In genomic region chr2:163737169-163737439, GRCh38 we compare ENCODE assay signal across 11 cellular contexts. TPM values are rescaled to one million over a fixed set of nuclear protein-coding genes. Genes with fewer than 3 reads are reported as not detected.
DNase-seq lines count a peak whose midpoint lies in the region; ATAC-seq and TF ChIP-seq lines count a peak whose summit lies in the region.
"Had no signal": no experiment of that assay in that cellular context is flagged by ENCODE, and none has a peak within 500 bp of the region (broad histone marks: within the 10 kb centered on the region; RNA-seq: fewer than 3 reads in every experiment).

No MANE protein-coding gene starts in this region.

- peak overlapping the region; percentile 87 for H3K4me2 ChIP-seq in fibroblast of lung (ENCODE audit: extremely low read depth, insufficient read depth, low read length)

- no peaks in the 10 kb centered on the region for H4K20me1 ChIP-seq in fibroblast of lung (ENCODE audit: control insufficient read depth, extremely low read depth, insufficient read depth, low read length)

- intact Hi-C loops in ovary (cut with DNase I), result loop anchor here in 1 of 4 donors (10.0 kb wide), 1 partner anchor 392 kb away; no protein-coding TSS in a partner anchor

- TF ChIP-seq CTCF in AG04450 (IDR thresholded peaks at IDR 0.05; ENCODE audit: low read depth, low read length) (no peak), fibroblast of lung (conservative IDR thresholded peaks at IDR 0.05 in 1 of 2, IDR thresholded peaks at IDR 0.05 in 1 of 2; ENCODE audit: low read depth in 1 of 2, low read length in 2 of 2) (no peak), ovary (IDR thresholded peaks at IDR 0.05) (no peak)

- H3K9me3 Mint-ChIP-seq in effector memory CD8-positive, alpha-beta T cell, result peaks cover 7 to 14% of the 10 kb centered on the region in 2 donors

- H3K27ac ChIP-seq in AG04450 (ENCODE audit: low read depth, low read length), result no peak overlapping the region
- H3K27ac ChIP-seq in fibroblast of lung (ENCODE audit: insufficient read depth, low read length), result no peak overlapping the region
- peak overlapping the region in 1 of 2 donors; percentile 98 for H3K27ac ChIP-seq in ovary

- 50 to 56% (median 51%) methylated on average over 6 of the region's 6 CpGs for WGBS in ovary, 3 donors

- H3K79me2 ChIP-seq in fibroblast of lung (ENCODE audit: control insufficient read depth, insufficient read depth, low read length), result peaks cover 28% of the 10 kb centered on the region

- H3K36me3 ChIP-seq in fibroblast of lung (ENCODE audit: control insufficient read depth, insufficient read depth, low read length), result no peaks in the 10 kb centered on the region
- H3K36me3 ChIP-seq in ovary, result no peaks in the 10 kb centered on the region

- DNase-seq in AG04450 (ENCODE audit: low read depth, low spot score) (no peak), fibroblast of lung (ENCODE audit: low read depth in 2 of 2) (peak in 1 of 2 donors; percentile 12), ovary (no peak), NCI-H1048 (lab: John Stamatoyannopoulos, UW) (no peak), NOMO-1 (lab: John Stamatoyannopoulos, UW; ENCODE audit: unreplicated experiment in 2 of 2) (no peak)
- DNase-seq in effector memory CD8-positive, alpha-beta T cell, result no peak
- DNase-seq: activated CD8-positive, alpha-beta T cell treated with anti-CD3 and anti-CD28 coated beads, Interleukin-2, amount 10 ng/mL, durations not matched to agents 7 days and 5 days; CD4-positive, CD25-positive, alpha-beta regulatory T cell had no signal

- peak overlapping the region; percentile 70 for H2AFZ ChIP-seq in fibroblast of lung (ENCODE audit: low read length)

- no peak overlapping the region for H3K4me3 Mint-ChIP-seq in effector memory CD8-positive, alpha-beta T cell
- H3K4me3 Mint-ChIP-seq: activated CD8-positive, alpha-beta T cell treated with anti-CD3 and anti-CD28 coated beads, Interleukin-2, amount 10 ng/mL, durations not matched to agents 7 days and 5 days; CD4-positive, CD25-positive, alpha-beta regulatory T cell had no signal

- TF ChIP-seq POLR2A in ovary (IDR thresholded peaks at IDR 0.05), result no peak

- no peak for TF ChIP-seq EP300 in ovary (IDR thresholded peaks at IDR 0.05)

- peak overlapping the region; percentile 87 for H3K9ac ChIP-seq in fibroblast of lung (ENCODE audit: insufficient read depth, low read length)

- H3K27me3 ChIP-seq in AG04450 (ENCODE audit: control insufficient read depth, insufficient read depth, low read length) (peaks cover 4% of the 10 kb centered on the region), fibroblast of lung (ENCODE audit: control insufficient read depth, insufficient read depth, low read length) (no peaks in the 10 kb centered on the region), ovary (no peaks in the 10 kb centered on the region)

- H3K4me3 ChIP-seq in AG04450 (ENCODE audit: low read depth, low read length) (peak overlapping the region; percentile 90), fibroblast of lung (replicated peaks in 1 of 4; ENCODE audit: control extremely low read depth in 1 of 4, insufficient read depth in 1 of 4, low read depth in 3 of 4, low read length in 4 of 4) (peak overlapping the region in 3 of 4 experiments; percentile 55 to 83 (median 80)), ovary (peak overlapping the region; percentile 62)

- H3K36me3 Mint-ChIP-seq in effector memory CD8-positive, alpha-beta T cell (ENCODE audit: insufficient read depth), result no peaks in the 10 kb centered on the region
- H3K36me3 Mint-ChIP-seq: CD4-positive, CD25-positive, alpha-beta regulatory T cell had no signal

- H3K4me1 Mint-ChIP-seq in effector memory CD8-positive, alpha-beta T cell (ENCODE audit: low read depth in 2 of 2), result no peaks in the 10 kb centered on the region
- H3K4me1 Mint-ChIP-seq: CD4-positive, CD25-positive, alpha-beta regulatory T cell had no signal

- CTCF ChIA-PET in AG04450 (lab: Charles Lee), result interaction anchor here (2.6 kb wide), 1 partner anchor 391 kb away, joined by 7 read pairs; no protein-coding TSS in a partner anchor

- H3K9me3 ChIP-seq in AG04450 (ENCODE audit: control insufficient read depth, insufficient read depth, low read length), result no peaks in the 10 kb centered on the region
- H3K9me3 ChIP-seq in fibroblast of lung (ENCODE audit: control insufficient read depth, insufficient read depth, low read depth, low read length), result no peaks in the 10 kb centered on the region
- no peaks in the 10 kb centered on the region for H3K9me3 ChIP-seq in ovary

- H3K27me3 Mint-ChIP-seq in effector memory CD8-positive, alpha-beta T cell, result peaks cover 6 to 10% of the 10 kb centered on the region in 2 donors

- no peak overlapping the region for H3K27ac Mint-ChIP-seq in effector memory CD8-positive, alpha-beta T cell
- H3K27ac Mint-ChIP-seq: activated CD8-positive, alpha-beta T cell treated with anti-CD3 and anti-CD28 coated beads, Interleukin-2, amount 10 ng/mL, durations not matched to agents 7 days and 5 days; CD4-positive, CD25-positive, alpha-beta regulatory T cell had no signal

- peaks cover 2% of the 10 kb centered on the region for H3K4me1 ChIP-seq in fibroblast of lung (ENCODE audit: control insufficient read depth, extremely low read depth, insufficient read depth, low read length)
- no peaks in the 10 kb centered on the region for H3K4me1 ChIP-seq in ovary (ENCODE audit: insufficient read depth)

- no peak for ATAC-seq in effector memory CD8-positive, alpha-beta T cell (replicated peaks)
- no peak for ATAC-seq in GM18519 (IDR thresholded peaks at IDR 0.05; ENCODE audit: low FRiP score, unreplicated experiment)
- ATAC-seq: activated CD8-positive, alpha-beta T cell treated with anti-CD3 and anti-CD28 coated beads, Interleukin-2, amount 10 ng/mL, durations not matched to agents 7 days and 5 days had no signal

- POLR2A ChIA-PET in AG04450 (lab: Yijun Ruan, JAX), result no interaction called here

TF ChIP-seq in PFSK-1, 5 proteins besides CTCF, POLR2A, EP300 and RAD21:
- no peak for TF ChIP-seq REST (IDR thresholded peaks at IDR 0.05; ENCODE audit: insufficient read depth in 1 of 2, low read depth in 2 of 2, low read length in 2 of 2)
- TF ChIP-seq SIN3A (IDR thresholded peaks at IDR 0.05; ENCODE audit: borderline replicate concordance, insufficient read depth, low read length), result no peak
- no peak for TF ChIP-seq POLR2AphosphoS5 (IDR thresholded peaks at IDR 0.05; ENCODE audit: low read depth, low read length)
- 0 out of 2 replicates have a peak, but pooled peaks have one; percentile 37 for TF ChIP-seq TAF1 (IDR thresholded peaks at IDR 0.05; ENCODE audit: borderline replicate concordance, insufficient read depth, low read length)
- TF ChIP-seq FOXP2 (optimal IDR thresholded peaks at IDR 0.05; ENCODE audit: borderline replicate concordance, extremely low read depth, extremely low read length, insufficient read depth), result no peak

RNA-seq across cellular contexts. Expression of gene FIGN, which starts 1.3 kb away (rescaled TPM):
- 2.1 and 2.2 TPM in 2 replicates for polyA plus RNA-seq in AG04450 (2011; rRNA removed)
- polyA minus RNA-seq in AG04450 (2011; rRNA and poly(A)+ RNA removed), result 3.4 and 6.3 TPM in 2 replicates
- 1.8 TPM for polyA plus RNA-seq in PFSK-1 (2012; ENCODE audit: insufficient read length, low read depth)
- 0.51 and 1.5 TPM in 2 replicates for total RNA-seq in fibroblast of lung
- polyA plus RNA-seq in fibroblast of lung, result 1.3 and 1.6 TPM in 2 replicates
- 0.96 and 1.8 TPM in 2 replicates for polyA plus RNA-seq in fibroblast of lung (2012)
- 1.6 and 3.2 TPM in 2 replicates for polyA minus RNA-seq in fibroblast of lung (ENCODE audit: low replicate concordance)
- total RNA-seq in ovary, result 10 to 100 TPM in 4 of 7 donors, 1 to 10 TPM in 3; 3.9 to 15.5 (median 10.2) TPM
- polyA plus RNA-seq in ovary, result 1 to 10 TPM; 2.4 to 5.9 TPM
- total RNA-seq: activated CD8-positive, alpha-beta T cell treated with anti-CD3 and anti-CD28 coated beads, Interleukin-2, amount 10 ng/mL, durations not matched to agents 7 days and 5 days; CD4-positive, CD25-positive, alpha-beta regulatory T cell; mononuclear cell had no signal
- polyA plus RNA-seq: CD4-positive, CD25-positive, alpha-beta regulatory T cell had no signal
